Comparison of ENCODE assay signal across 19 cellular contexts in the genomic region with DNA sequence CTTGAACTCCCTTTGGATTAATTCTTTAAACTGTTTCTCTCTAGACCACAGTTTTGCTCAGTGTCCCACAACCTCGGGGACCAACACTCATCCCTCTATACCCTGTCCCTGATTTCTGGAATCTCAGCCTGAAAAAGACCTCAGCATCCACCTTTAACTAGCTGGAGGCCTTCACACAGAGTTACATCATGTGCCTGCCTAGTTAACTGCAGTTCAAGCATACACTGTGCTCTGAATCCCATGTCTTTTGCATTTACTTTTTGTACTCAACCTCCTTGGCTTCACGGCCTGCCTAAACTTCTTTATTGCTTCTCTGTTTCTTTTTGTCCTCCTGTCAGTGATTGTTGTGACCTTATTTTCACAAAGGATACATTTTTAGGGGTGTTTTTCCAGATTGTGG.
DNase-seq lines count a peak whose midpoint lies in the region; ATAC-seq lines count a peak whose summit lies in the region.
"Had no signal": no experiment of that assay in that cellular context is flagged by ENCODE, and none has a peak within 500 bp of the region (broad histone marks: within the 10 kb centered on the region; RNA-seq: fewer than 3 reads in every experiment).

No MANE protein-coding gene starts in this region.

- H3K18ac ChIP-seq in neuronal stem cell (ENCODE audit: low read length) = no peak overlapping the region

- no CpG with 5 or more reads among the region's 2 CpGs for WGBS in neuronal stem cell (ENCODE audit: extremely low coverage in 2 of 2, insufficient read length in 2 of 2, insufficient replicate concordance in 1 of 2), 2 donors

- no peak overlapping the region for H3K27ac ChIP-seq in neuronal stem cell (replicated peaks; ENCODE audit: low read length)
- H3K27ac ChIP-seq in Karpas-422 (ENCODE audit: low read length) = no peak overlapping the region
- H3K27ac ChIP-seq: HL-60 had no signal

- no peak for DNase-seq in Right ventricle myocardium superior
- no peak for DNase-seq in left cardiac atrium
- DNase-seq in left ventricle myocardium superior = no peak
- DNase-seq in neuronal stem cell (ENCODE audit: low spot score) = no peak
- DNase-seq in retina = no peak
- no peak for DNase-seq in Karpas-422
- DNase-seq: DND-41, H9, IMR-90, MG63, NCI-H1048, NCI-H1436, NCI-H2029, NCI-H446, NCI-H748 treated with DMSO at 0.1 percent for 48 hours, SHP77 treated with DMSO at 0.1 percent for 48 hours had no signal

- H4K8ac ChIP-seq in neuronal stem cell (ENCODE audit: low read depth, low read length) = no peak overlapping the region

- H3K27me3 ChIP-seq in neuronal stem cell (ENCODE audit: control insufficient read depth in 3 of 3, insufficient read depth in 3 of 3, low read depth in 1 of 3, low read length in 3 of 3) (no peaks in the 10 kb centered on the region), Karpas-422 (ENCODE audit: low read length) (no peaks in the 10 kb centered on the region)
- H3K27me3 ChIP-seq: MG63 had no signal

- H3K4me3 ChIP-seq in neuronal stem cell (ENCODE audit: low read length in 2 of 2) = no peak overlapping the region
- no peak overlapping the region for H3K4me3 ChIP-seq in Karpas-422 (ENCODE audit: low read length)
- H3K4me3 ChIP-seq: MG63 had no signal

- no peak overlapping the region for H3K14ac ChIP-seq in neuronal stem cell (ENCODE audit: low read length)

- H4K91ac ChIP-seq in neuronal stem cell (ENCODE audit: low read depth, low read length, poor library complexity) = no peak overlapping the region

- H2AK5ac ChIP-seq in neuronal stem cell (ENCODE audit: low read depth, low read length) = no peak overlapping the region

- H2BK120ac ChIP-seq in neuronal stem cell (ENCODE audit: low read depth, low read length) = no peak overlapping the region

- no peak overlapping the region for H2BK12ac ChIP-seq in neuronal stem cell (ENCODE audit: low read length)

- H3K23ac ChIP-seq in neuronal stem cell (ENCODE audit: low read depth, low read length, poor library complexity) = no peak overlapping the region

- H3K79me2 ChIP-seq in Karpas-422 (ENCODE audit: low read length) = no peaks in the 10 kb centered on the region

- ATAC-seq in Right ventricle myocardium superior (ENCODE audit: poor library complexity) = peak; percentile 53
- ATAC-seq in left cardiac atrium = no peak
- peak; percentile 54 for ATAC-seq in left ventricle myocardium superior
- ATAC-seq in GM19328 (IDR thresholded peaks at IDR 0.05; ENCODE audit: unreplicated experiment) = no peak
- ATAC-seq in HG03439 (IDR thresholded peaks at IDR 0.05; ENCODE audit: unreplicated experiment) = no peak

- no peaks in the 10 kb centered on the region for H4K20me1 ChIP-seq in Karpas-422 (ENCODE audit: insufficient read depth, low read depth, low read length)

- H3K36me3 ChIP-seq in neuronal stem cell (replicated peaks in 1 of 2; ENCODE audit: control insufficient read depth in 2 of 2, insufficient read depth in 2 of 2, low read length in 2 of 2) (no peaks in the 10 kb centered on the region), Karpas-422 (ENCODE audit: insufficient read depth, low read length) (no peaks in the 10 kb centered on the region)
- H3K36me3 ChIP-seq: MG63 had no signal

- no peaks in the 10 kb centered on the region for H3K9me3 ChIP-seq in neuronal stem cell (replicated peaks in 1 of 2; ENCODE audit: control insufficient read depth in 2 of 2, insufficient read depth in 1 of 2, low read depth in 1 of 2, low read length in 2 of 2)
- no peaks in the 10 kb centered on the region for H3K9me3 ChIP-seq in Karpas-422 (ENCODE audit: low read length)

- intact Hi-C loops in Right ventricle myocardium superior (cut with DNase I) (no loop called here), left cardiac atrium (cut with DNase I) (no loop called here), left ventricle myocardium superior (cut with micrococcal nuclease) (no loop called here)

- no peak overlapping the region for H2BK15ac ChIP-seq in neuronal stem cell (ENCODE audit: low read length)

- H3K4ac ChIP-seq in neuronal stem cell (ENCODE audit: low read length) = no peak overlapping the region

- peak overlapping the region; percentile 72 for H2AFZ ChIP-seq in neuronal stem cell (ENCODE audit: low read length)
- H2AFZ ChIP-seq in Karpas-422 (ENCODE audit: low read length) = no peak overlapping the region

- H3K4me2 ChIP-seq in neuronal stem cell (ENCODE audit: insufficient read depth, low read length, poor library complexity, severe bottlenecking) = no peak overlapping the region
- H3K4me2 ChIP-seq in Karpas-422 (ENCODE audit: low read depth, low read length, poor library complexity, severe bottlenecking) = no peak overlapping the region

- no peak overlapping the region for H2BK5ac ChIP-seq in neuronal stem cell (ENCODE audit: low read length)

- H3K9ac ChIP-seq in neuronal stem cell (ENCODE audit: low read depth, low read length, poor library complexity) (no peak overlapping the region), Karpas-422 (ENCODE audit: low read length) (no peak overlapping the region)

- no peaks in the 10 kb centered on the region for H3K79me1 ChIP-seq in neuronal stem cell (ENCODE audit: low read depth, low read length)

- H3K4me1 ChIP-seq in neuronal stem cell (ENCODE audit: control insufficient read depth in 2 of 2, insufficient read depth in 1 of 2, low read depth in 1 of 2, low read length in 2 of 2) (peaks cover 2 to 5% of the 10 kb centered on the region in 2 donors), Karpas-422 (ENCODE audit: low read length) (no peaks in the 10 kb centered on the region)

- H3K9me2 ChIP-seq in Karpas-422 (replicated peaks; ENCODE audit: insufficient read depth, low read length) = no peaks in the 10 kb centered on the region; the same call in 1 of the 2 replicates

Comparison
In these comparisons a context has a peak if more than half of its experiments do, and no peak if none do; other contexts are left out.
1. ATAC-seq: peak in Right ventricle myocardium superior (single experiment) and left ventricle myocardium superior (single experiment); none in left cardiac atrium (0 of 2), GM19328 (single experiment) and HG03439 (single experiment).